In genomic region chr11:69825037-69825834, GRCh38 we compare ENCODE assay signal across 25 cellular contexts. TPM values are rescaled to one million over a fixed set of nuclear protein-coding genes. Genes with fewer than 3 reads are reported as not detected.
A peak's percentile ranks its signal among the peaks of the same experiment; 100 is the strongest.
DNase-seq lines count a peak whose midpoint lies in the region; ATAC-seq, FAIRE-seq and TF ChIP-seq lines count a peak whose summit lies in the region.
"Had no signal": no experiment of that assay in that cellular context is flagged by ENCODE, and none has a peak within 500 bp of the region (broad histone marks: within the 10 kb centered on the region; RNA-seq: fewer than 3 reads in every experiment).

No MANE protein-coding gene starts in this region.

- H3K4me3 ChIP-seq in Peyer's patch, result no peak overlapping the region
- H3K4me3 ChIP-seq: cardiac muscle cell, upper lobe of right lung had no signal

- H3K27ac ChIP-seq in Peyer's patch, result no peak overlapping the region
- H3K27ac ChIP-seq: cardiac muscle cell, upper lobe of right lung had no signal

- no peak for ATAC-seq in GM21515 (IDR thresholded peaks at IDR 0.05; ENCODE audit: unreplicated experiment)
- ATAC-seq in HG02642 (IDR thresholded peaks at IDR 0.05; ENCODE audit: poor library complexity, unreplicated experiment), result no peak
- ATAC-seq: left cardiac atrium; naive thymus-derived CD8-positive, alpha-beta T cell; sciatic nerve; upper lobe of right lung had no signal

- no peaks in the 10 kb centered on the region for H3K9me3 ChIP-seq in Peyer's patch
- H3K9me3 ChIP-seq: upper lobe of right lung had no signal

- H3K4me1 ChIP-seq in Peyer's patch, result peaks cover 0 to 24% (median 1%) of the 10 kb centered on the region in 4 donors
- H3K4me1 ChIP-seq: upper lobe of right lung had no signal

- FAIRE-seq in H54 (lab: Jason Lieb, UNC), result no peak

- peak in 1 of 6 experiments; percentile 16 for TF ChIP-seq CTCF in Peyer's patch (IDR thresholded peaks at IDR 0.05)

- H3K36me3 ChIP-seq in Peyer's patch, result no peaks in the 10 kb centered on the region
- H3K36me3 ChIP-seq: cardiac muscle cell, upper lobe of right lung had no signal

- DNase-seq in 8988T, result peak; percentile 97
- peak; percentile 96 for DNase-seq in H54 (ENCODE audit: insufficient read length, low spot score)
- DNase-seq in Peyer's patch, result peak in 2 of 3 donors; percentile 67 to 78
- peak; percentile 14 for DNase-seq in kidney tubule cell (ENCODE audit: low spot score)
- no peak for DNase-seq in DMS53 treated with DMSO at 0.1 percent for 48 hours (lab: John Stamatoyannopoulos, UW; ENCODE audit: unreplicated experiment)
- no peak for DNase-seq in inferior parietal cortex (ENCODE audit: extremely low spot score)
- DNase-seq: activated CD4-positive, alpha-beta T cell treated with anti-CD3 and anti-CD28 coated beads for 1 hour; activated gamma-delta T cell treated with Interleukin-2 at 50 U/mL for 16 hours; activated T-cell treated with anti-CD3 and anti-CD28 coated beads, Interleukin-2, amount 50 U/mL, for 1 hour; amygdala; glutamatergic neuron; left cardiac atrium; MM.1S; NCI-H1436; NCI-H524; SHP77; SW 1271; upper lobe of right lung had no signal

- H3K27me3 ChIP-seq in Peyer's patch, result no peaks in the 10 kb centered on the region

- TF ChIP-seq POLR2A in H54 (IDR thresholded peaks at IDR 0.05; ENCODE audit: low read depth, low read length) (no peak), Peyer's patch (IDR thresholded peaks at IDR 0.05) (no peak)

RNA-seq across cellular contexts. Expression of gene FGF3, which starts 6.0 kb away (rescaled TPM):
- not detected for total RNA-seq in Peyer's patch
- total RNA-seq: dermis microvascular lymphatic vessel endothelial cell; G401; left cardiac atrium; naive thymus-derived CD8-positive, alpha-beta T cell; sciatic nerve; upper lobe of right lung had no signal

RNA-seq across cellular contexts. Expression of gene FGF4, which starts 50.1 kb away (rescaled TPM):
- total RNA-seq in Peyer's patch, result not detected
- total RNA-seq: cardiac muscle cell; dermis microvascular lymphatic vessel endothelial cell; G401; left cardiac atrium; naive thymus-derived CD8-positive, alpha-beta T cell; upper lobe of right lung had no signal

Comparison
In these comparisons a context has a peak if more than half of its experiments do, and no peak if none do; other contexts are left out.
1. DNase-seq: peak in 8988T (single experiment), H54 (single experiment), Peyer's patch (2 of 3) and kidney tubule cell (single experiment); none in DMS53 treated with DMSO at 0.1 percent for 48 hours (single experiment) and inferior parietal cortex (single experiment).